In genomic region chr16:79451196-79451816, GRCh38 we compare ENCODE assay signal across 9 cellular contexts.
DNase-seq lines count a peak whose midpoint lies in the region; ATAC-seq and TF ChIP-seq lines count a peak whose summit lies in the region.
"Had no signal": no experiment of that assay in that cellular context is flagged by ENCODE, and none has a peak within 500 bp of the region (broad histone marks: within the 10 kb centered on the region; RNA-seq: fewer than 3 reads in every experiment).

No MANE protein-coding gene starts in this region.

- H3K27ac Mint-ChIP-seq in endothelial cell (ENCODE audit: unreplicated experiment), result peak overlapping the region; percentile 77
- H3K27ac Mint-ChIP-seq: T-helper 1 cell treated with Interleukin-12 subunit alpha and Interleukin-12 subunit beta and Interleukin-4 antibody, amounts not matched to agents 30 μg/mL and 1 μg/mL, for 36 hours had no signal

- no peaks in the 10 kb centered on the region for H3K9me3 Mint-ChIP-seq in endothelial cell (ENCODE audit: unreplicated experiment)
- H3K9me3 Mint-ChIP-seq: T-helper 1 cell treated with Interleukin-12 subunit alpha and Interleukin-12 subunit beta and Interleukin-4 antibody, amounts not matched to agents 30 μg/mL and 1 μg/mL, for 36 hours had no signal

- H3K4me1 Mint-ChIP-seq in endothelial cell (ENCODE audit: unreplicated experiment), result peaks cover 12% of the 10 kb centered on the region

- H3K27me3 Mint-ChIP-seq in endothelial cell (ENCODE audit: unreplicated experiment), result no peaks in the 10 kb centered on the region

- H3K4me3 Mint-ChIP-seq in endothelial cell (ENCODE audit: unreplicated experiment), result no peak overlapping the region
- H3K4me3 Mint-ChIP-seq: T-helper 1 cell treated with Interleukin-12 subunit alpha and Interleukin-12 subunit beta and Interleukin-4 antibody, amounts not matched to agents 30 μg/mL and 1 μg/mL, for 36 hours had no signal

- no peak for TF ChIP-seq CTCF in endothelial cell (IDR thresholded peaks at IDR 0.05; ENCODE audit: unreplicated experiment)

- peak; percentile 61 for ATAC-seq in GM18498 (IDR thresholded peaks at IDR 0.05; ENCODE audit: unreplicated experiment)
- peak; percentile 88 for ATAC-seq in GM21619 (IDR thresholded peaks at IDR 0.05; ENCODE audit: unreplicated experiment)
- ATAC-seq in HG03135 (IDR thresholded peaks at IDR 0.05; ENCODE audit: unreplicated experiment), result no peak

- H3K36me3 Mint-ChIP-seq in endothelial cell (ENCODE audit: low read depth, unreplicated experiment), result no peaks in the 10 kb centered on the region

- peak; percentile 99 for DNase-seq in MV-4-11 (lab: John Stamatoyannopoulos, UW)
- no peak for DNase-seq in endothelial cell (ENCODE audit: low spot score)
- DNase-seq in D341Med (ENCODE audit: low spot score), result no peak
- DNase-seq in SW 1271 (lab: John Stamatoyannopoulos, UW), result no peak
- no peak for DNase-seq in NCI-H82 treated with DMSO at 0.1 percent for 48 hours (lab: John Stamatoyannopoulos, UW; ENCODE audit: unreplicated experiment)
